20 cellular contexts compared by ENCODE assay signal in the genomic region with DNA sequence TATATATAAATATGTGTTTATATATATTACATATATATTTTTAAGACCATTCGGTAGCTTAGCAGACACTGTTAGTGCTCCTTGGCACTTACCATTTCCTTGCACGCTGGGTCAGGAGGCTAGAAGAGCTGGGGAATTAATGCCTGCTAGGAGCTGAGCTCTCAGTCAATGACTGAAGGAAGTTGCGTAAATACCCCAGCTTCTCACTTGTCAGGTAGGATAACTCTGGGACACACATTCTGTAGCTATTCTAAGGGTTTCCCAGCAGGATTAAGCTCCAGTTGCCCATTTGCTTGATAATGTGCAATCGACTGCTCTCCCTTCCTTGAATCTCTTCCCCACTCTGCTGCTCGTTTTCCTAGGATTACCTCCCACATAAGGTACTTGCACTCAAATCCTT.
"Had no signal": no experiment of that assay in that cellular context is flagged by ENCODE, and none has a peak within 500 bp of the region (broad histone marks: within the 10 kb centered on the region; RNA-seq: fewer than 3 reads in every experiment).

No MANE protein-coding gene starts in this region.

- H3K9me3 ChIP-seq: left ventricle myocardium inferior, sigmoid colon, transverse colon had no signal

- H3K36me3 ChIP-seq: left ventricle myocardium inferior, sigmoid colon, transverse colon had no signal

- H3K27me3 ChIP-seq: foreskin keratinocyte, sigmoid colon had no signal

- H3K4me3 ChIP-seq: left ventricle myocardium inferior, sigmoid colon, smooth muscle cell, transverse colon had no signal

- FAIRE-seq: urothelium cell line had no signal

- H3K4me1 ChIP-seq: left ventricle myocardium inferior, sigmoid colon, transverse colon had no signal

- H3K27ac ChIP-seq: foreskin keratinocyte, left ventricle myocardium inferior, sigmoid colon, transverse colon had no signal

- ATAC-seq: activated CD4-positive, CD25-positive, alpha-beta regulatory T cell treated with anti-CD3 and anti-CD28 coated beads, Interleukin-2, amount 50 U/mL, for 24 hours; activated CD8-positive, alpha-beta memory T cell treated with anti-CD3 and anti-CD28 coated beads, Interleukin-2, amount 10 ng/mL, durations not matched to agents 7 days and 5 days; foreskin keratinocyte; naive thymus-derived CD8-positive, alpha-beta T cell; stimulated activated naive B cell treated with anti-CD40 and anti-IgM and Interleukin-4, amounts not matched to agents 10 μg/mL and 1 μg/mL and 100 μg/mL, for 72 hours had no signal

- DNase-seq: activated CD4-positive, alpha-beta memory T cell treated with anti-CD3 and anti-CD28 coated beads, Interleukin-2, amount 10 ng/mL, durations not matched to agents 7 days and 5 days; activated CD4-positive, alpha-beta T cell treated with anti-CD3 and anti-CD28 coated beads, Interleukin-2, amount 10 ng/mL, durations not matched to agents 24 days and 14 days; activated CD8-positive, alpha-beta memory T cell treated with anti-CD3 and anti-CD28 coated beads, Interleukin-2, amount 10 ng/mL, durations not matched to agents 7 days and 5 days; activated effector memory CD4-positive, alpha-beta T cell treated with anti-CD3 and anti-CD28 coated beads, Interleukin-2, amount 50 U/mL, for 16 hours; activated naive CD4-positive, alpha-beta T cell treated with anti-CD3 and anti-CD28 coated beads, Interleukin-2, amount 10 ng/mL, durations not matched to agents 7 days and 5 days; activated T-cell treated with anti-CD3 and anti-CD28 coated beads for 4 hours; amygdala; cortex of kidney; foreskin keratinocyte; left ventricle myocardium inferior; naive thymus-derived CD8-positive, alpha-beta T cell; sigmoid colon; stimulated activated CD4-positive, alpha-beta T cell treated with anti-CD3 and anti-CD28 coated beads, Interleukin-15, amount 100 ng/mL, for 24 hours; stimulated activated CD8-positive, alpha-beta memory T cell treated with anti-CD3 and anti-CD28 coated beads, Interleukin-4, amount 100 ng/mL, for 48 hours; stimulated activated naive B cell treated with anti-CD40 and anti-IgM and Interleukin-4, amounts not matched to agents 10 μg/mL and 1 μg/mL and 100 μg/mL, for 72 hours; T-helper 9 cell; transverse colon had no signal
